ENCODE assay signal across 18 cellular contexts in genomic region chr22:36617694-36618522, GRCh38.
"Had no signal": no experiment of that assay in that cellular context is flagged by ENCODE, and none has a peak within 500 bp of the region (broad histone marks: within the 10 kb centered on the region; RNA-seq: fewer than 3 reads in every experiment).

No MANE protein-coding gene starts in this region.

- H3K36me3 ChIP-seq: gastrocnemius medialis, sigmoid colon, tibial artery, upper lobe of left lung had no signal

- H3K4me1 ChIP-seq: gastrocnemius medialis, psoas muscle, sigmoid colon, testis, tibial artery, upper lobe of left lung had no signal

- H3K27ac ChIP-seq: dorsolateral prefrontal cortex, epithelial cell of prostate, gastrocnemius medialis, psoas muscle, sigmoid colon, testis, tibial artery, upper lobe of left lung had no signal

- H3K4me3 ChIP-seq: dorsolateral prefrontal cortex, gastrocnemius medialis, lung, mucosa of descending colon, psoas muscle, sigmoid colon, testis, tibial artery, upper lobe of left lung had no signal

- H3K27me3 ChIP-seq: testis had no signal

- H3K9me3 ChIP-seq: gastrocnemius medialis, mucosa of descending colon, psoas muscle, testis, tibial artery, upper lobe of left lung had no signal

- DNase-seq: effector CD4-positive, alpha-beta T cell; foreskin fibroblast; gastrocnemius medialis; head of caudate nucleus; mucosa of descending colon; naive B cell; posterior cingulate gyrus; psoas muscle; right cardiac atrium; sigmoid colon; stimulated activated CD4-positive, alpha-beta T cell treated with anti-CD3 and anti-CD28 coated beads, Interleukin-4, amount 100 ng/mL, for 4 hours; stimulated activated naive CD8-positive, alpha-beta T cell treated with anti-CD3 and anti-CD28 coated beads, Interleukin-15, Interleukin-2, amounts not matched to agents 100 U/mL and 50 U/mL, for 24 hours; testis; tibial artery; upper lobe of left lung had no signal
